Comparison of ENCODE assay signal across 8 cellular contexts in the genomic region with DNA sequence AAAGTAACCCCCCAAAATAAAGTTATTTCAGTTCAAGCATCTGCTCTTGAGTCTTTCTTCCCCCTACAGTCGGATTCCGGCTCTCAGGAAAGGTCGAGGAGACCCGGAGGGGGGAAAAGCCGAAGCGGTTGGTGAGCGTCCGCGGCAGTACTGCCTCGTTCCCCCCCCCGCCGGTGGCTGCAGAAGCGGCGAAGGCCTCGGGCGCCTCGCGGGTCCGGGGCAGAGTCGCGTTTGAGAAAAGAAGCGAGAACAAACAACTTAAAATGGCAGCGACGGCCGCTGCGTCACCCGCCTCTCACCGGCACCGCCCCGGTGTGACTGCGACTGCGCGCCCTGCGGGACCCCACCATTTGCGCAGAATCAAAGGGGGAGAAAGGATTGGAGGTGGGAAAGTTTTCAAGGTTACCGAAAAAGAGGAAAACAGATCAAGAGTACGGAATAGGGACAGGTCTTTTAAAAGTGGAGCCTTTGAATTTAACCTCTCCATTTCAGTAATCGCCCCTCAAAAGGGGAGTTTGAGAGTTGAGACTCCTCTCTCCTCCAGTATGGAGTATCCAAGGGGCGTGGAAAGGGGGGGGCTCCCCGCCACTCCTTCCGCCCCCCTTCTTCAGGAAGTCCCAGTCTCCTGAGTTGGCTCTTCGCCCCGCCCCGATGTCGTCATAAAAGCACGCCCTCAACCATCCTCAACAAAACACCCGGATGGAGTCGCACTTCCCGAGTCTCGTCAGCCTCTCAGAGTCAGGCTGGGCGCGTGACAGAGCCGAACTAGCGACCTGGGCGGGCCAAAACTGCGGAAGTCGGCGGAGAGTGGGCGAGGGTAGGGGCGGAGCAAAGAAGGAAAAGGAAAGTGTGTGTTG. TPM values are rescaled to one million over a fixed set of nuclear protein-coding genes. Genes with fewer than 3 reads are reported as not detected.
DNase-seq lines count a peak whose midpoint lies in the region; ATAC-seq, FAIRE-seq and TF ChIP-seq lines count a peak whose summit lies in the region.

No MANE protein-coding gene starts in this region.

- in situ Hi-C loops in Caki2 (cut with HindIII; ENCODE audit: low pct_unique_long_range_greater_than_20kb, low sequenced_read_pairs) = no loop called here

- H3K27me3 ChIP-seq in H1 (replicated peaks in 1 of 4; ENCODE audit: control insufficient read depth in 3 of 4, extremely low read depth in 1 of 4, insufficient read depth in 3 of 4, low read length in 3 of 4) = no peaks in the 10 kb centered on the region

- peak overlapping the region; percentile 84; the same call in 1 of the 2 replicates for H3K18ac ChIP-seq in H1 (ENCODE audit: extremely low read depth, low read length)

- TF ChIP-seq POLR2A in H1 (IDR thresholded peaks at IDR 0.05; ENCODE audit: control extremely low read depth in 1 of 2, low read depth in 2 of 2, low read length in 2 of 2) = peak; percentile 99

- peak overlapping the region; percentile 75; the same call in 1 of the 2 replicates for H2AFZ ChIP-seq in H1 (ENCODE audit: low read length)

- peak overlapping the region; percentile 86 for H2BK5ac ChIP-seq in H1 (ENCODE audit: low read depth, low read length)

- peak overlapping the region; percentile 100 for H3K27ac Mint-ChIP-seq in memory B cell

- H3K36me3 Mint-ChIP-seq in memory B cell = peaks cover 17% of the 10 kb centered on the region

- H3K14ac ChIP-seq in H1 (ENCODE audit: insufficient read length) = no peak overlapping the region

- peak overlapping the region; percentile 75; the same call in 1 of the 2 replicates for H2AK5ac ChIP-seq in H1 (ENCODE audit: low read depth, low read length)

- no peak for TF ChIP-seq CTCF in H1 (IDR thresholded peaks at IDR 0.05; ENCODE audit: control extremely low read depth in 1 of 3, insufficient read depth in 1 of 3, low read depth in 1 of 3, low read length in 3 of 3)

- H3K23me2 ChIP-seq in H1 (ENCODE audit: low read depth, low read length) = peaks cover 5% of the 10 kb centered on the region; the same call in 1 of the 2 replicates

- no peak for TF ChIP-seq RAD21 in H1 (IDR thresholded peaks at IDR 0.05 in 1 of 2, conservative IDR thresholded peaks at IDR 0.05 in 1 of 2; ENCODE audit: low read depth in 2 of 2, low read length in 2 of 2)

- 2% methylated on average over 37 of the region's 60 CpGs; no CpG with 5 or more reads in 1 of the 2 experiments for WGBS in H1 (ENCODE audit: extremely low coverage in 1 of 2, insufficient coverage in 1 of 2, insufficient read length in 1 of 2, insufficient replicate concordance in 2 of 2, low coverage in 1 of 2, low lambda C conversion rate in 2 of 2, missing lambda C conversion rate in 1 of 2), 2 experiments

- H3K9ac ChIP-seq in H1 (replicated peaks in 1 of 4; ENCODE audit: extremely low read depth in 1 of 4, low read depth in 3 of 4, low read length in 3 of 4) = peak overlapping the region; percentile 97 to 100 (median 98)

- 0 out of 2 replicates have a peak overlapping the region, but pooled peaks have one; percentile 72 for H2BK20ac ChIP-seq in H1 (ENCODE audit: low read length)

- no peaks in the 10 kb centered on the region for H3K9me3 Mint-ChIP-seq in memory B cell

- peak; percentile 81 for FAIRE-seq in H1 (lab: Jason Lieb, UNC)

- no peaks in the 10 kb centered on the region for H3K79me1 ChIP-seq in H1 (ENCODE audit: low read depth, low read length)

- no peak overlapping the region for H2BK120ac ChIP-seq in H1 (replicated peaks; ENCODE audit: low read depth, low read length)

- peak in 1 of 2 experiments; percentile 99; a peak in 2 of 3 replicates for TF ChIP-seq EP300 in H1 (IDR thresholded peaks at IDR 0.05; ENCODE audit: borderline replicate concordance in 1 of 2, low read depth in 2 of 2, low read length in 2 of 2)

- CTCF ChIA-PET in H1 (lab: Charles Lee; ENCODE audit: partially characterized antibody) = no interaction called here

- H3K27ac ChIP-seq in H1 (ENCODE audit: low read depth, low read length) = peak overlapping the region; percentile 94

- no peak overlapping the region for H2BK15ac ChIP-seq in H1 (ENCODE audit: low read length)

- peak overlapping the region; percentile 89 for H3K4me3 Mint-ChIP-seq in memory B cell

- no peak overlapping the region for H3K23ac ChIP-seq in H1 (ENCODE audit: insufficient read length)

- no peaks in the 10 kb centered on the region for H3K27me3 Mint-ChIP-seq in memory B cell

- H2BK12ac ChIP-seq in H1 (ENCODE audit: low read depth, low read length) = no peak overlapping the region; the same call in 1 of the 2 replicates

- H4K8ac ChIP-seq in H1 (ENCODE audit: extremely low read depth, insufficient read depth, low read length) = peak overlapping the region; percentile 98

- H3K79me2 ChIP-seq in H1 (ENCODE audit: control insufficient read depth in 1 of 2, insufficient read depth in 2 of 2, low read length in 2 of 2) = peaks cover 20 to 47% of the 10 kb centered on the region in 2 experiments

- no peaks in the 10 kb centered on the region for H3K9me3 ChIP-seq in H1 (ENCODE audit: insufficient read depth in 2 of 2, low read depth in 1 of 2, low read length in 1 of 2)

- peak overlapping the region; percentile 37 for H4K91ac ChIP-seq in H1 (replicated peaks; ENCODE audit: insufficient read length, low read length)

- POLR2A ChIA-PET in H1 (lab: Charles Lee; ENCODE audit: partially characterized antibody) = interaction anchor here (1.0 to 2.1 kb wide), 16 partner anchors 8 to 307 kb away, joined by 3 to 14 read pairs (median 4); a partner anchor contains a TSS

- H3K56ac ChIP-seq in H1 (replicated peaks; ENCODE audit: insufficient read length, low read depth, low read length) = peak overlapping the region; percentile 88

- H4K5ac ChIP-seq in H1 (ENCODE audit: insufficient read length, low read depth, low read length) = peak overlapping the region; percentile 7

- H3K4me1 Mint-ChIP-seq in memory B cell = peaks cover 19% of the 10 kb centered on the region

- ATAC-seq in GM21390 (IDR thresholded peaks at IDR 0.05; ENCODE audit: unreplicated experiment) = peak; percentile 86
- ATAC-seq in memory B cell (ENCODE audit: low read depth) = peak; percentile 75

- peaks cover 1 to 22% (median 5%) of the 10 kb centered on the region in 4 experiments; a peak in 7 of 8 replicates for H3K36me3 ChIP-seq in H1 (ENCODE audit: control insufficient read depth in 2 of 4, insufficient read depth in 4 of 4, low read length in 3 of 4)

- H3K4me2 ChIP-seq in H1 (ENCODE audit: insufficient read depth in 1 of 2, low read depth in 2 of 2, low read length in 2 of 2) = peak overlapping the region; percentile 90 to 96

- peaks cover 14 to 15% of the 10 kb centered on the region in 2 experiments for H4K20me1 ChIP-seq in H1 (replicated peaks in 1 of 2; ENCODE audit: control insufficient read depth in 1 of 2, insufficient read depth in 2 of 2, low read length in 2 of 2)

- peak overlapping the region; percentile 92 to 95 (median 92) for H3K4me3 ChIP-seq in H1 (ENCODE audit: extremely low read depth in 1 of 4, insufficient read depth in 2 of 4, low read depth in 3 of 4, low read length in 4 of 4)

- H3K4ac ChIP-seq in H1 (replicated peaks; ENCODE audit: insufficient read length, low read depth, low read length) = no peak overlapping the region

- H3K4me1 ChIP-seq in H1 (replicated peaks in 1 of 4; ENCODE audit: control insufficient read depth in 3 of 4, insufficient read depth in 4 of 4, low read length in 3 of 4) = peaks cover 0 to 3% (median 0%) of the 10 kb centered on the region in 4 experiments; a peak in 1 of 7 replicates

- DNase-seq in Caki2 (ENCODE audit: low read depth) = peak; percentile 100
- DNase-seq in HUDEP-2 (lab: John Stamatoyannopoulos, UW; ENCODE audit: unreplicated experiment in 76 of 76) = peak; percentile 87 to 100 (median 100)
- DNase-seq in NOMO-1 treated with dmso at 0.1 percent for 144 hours (lab: John Stamatoyannopoulos, UW; ENCODE audit: unreplicated experiment) = peak; percentile 99
- DNase-seq in activated CD8-positive, alpha-beta memory T cell treated with anti-CD3 and anti-CD28 coated beads, Interleukin-2, amount 50 U/mL, for 1 hour (ENCODE audit: extremely low read depth) = peak; percentile 100
- DNase-seq in H1 (ENCODE audit: low read depth in 1 of 2, low spot score in 2 of 2) = peak; percentile 97 to 99
- peak; percentile 94 to 99 for DNase-seq in memory B cell (ENCODE audit: low spot score in 2 of 2)
- peak; percentile 100 for DNase-seq in stimulated activated CD8-positive, alpha-beta memory T cell treated with anti-CD3 and anti-CD28 coated beads, Interleukin-12 subunit alpha, Interleukin-12 subunit beta, amount 100 ng/mL, for 1 hour (ENCODE audit: low read depth)

RNA-seq across cellular contexts. Expression of a gene that starts 1.9 kb away (rescaled TPM):
- 68.5 and 77.5 TPM in 2 replicates for total RNA-seq in Caki2 (2014; rRNA removed; shearing (Covaris generic); ENCODE audit: low replicate concordance)
- total RNA-seq in H1 (2021; fragmentation: NEBNext Ultra II Directional; extraction: Animal tissue kit (Norgen Biotek cat#: 25700)) = 100 and 101 TPM in 2 replicates
- 23.8 and 25.6 TPM in 2 replicates for polyA plus RNA-seq in H1 (2011; rRNA removed)
- polyA plus RNA-seq in H1 (2011; cell fraction: cytosol; rRNA removed) = 37.7 TPM
- polyA plus RNA-seq in H1 (2011; cell fraction: nucleus; rRNA removed) = 26.8 TPM
- polyA plus RNA-seq in H1 (2012, experiment 1 of 2) = 47.6 to 69.2 TPM (median 54.8 TPM) in 4 replicates
- 8.5 TPM for polyA plus RNA-seq in H1 (2012, experiment 2 of 2)
- polyA plus RNA-seq in H1 (2013, experiment 1 of 2) = 67.7 TPM
- polyA plus RNA-seq in H1 (2013, experiment 2 of 2) = 63.3 TPM
- 61.3 and 93.0 TPM in 2 replicates for polyA minus RNA-seq in H1 (2011; rRNA and poly(A)+ RNA removed)
- 41.5 TPM for polyA minus RNA-seq in H1 (2011; cell fraction: cytosol; rRNA and poly(A)+ RNA removed)
- 66.3 TPM for polyA minus RNA-seq in H1 (2011; cell fraction: nucleus; rRNA and poly(A)+ RNA removed)

RNA-seq across cellular contexts. Expression of a gene that starts 53.9 kb away (rescaled TPM):
- 121 and 134 TPM in 2 replicates for total RNA-seq in Caki2 (2014; rRNA removed; shearing (Covaris generic); ENCODE audit: low replicate concordance)
- 101 TPM in 2 replicates for total RNA-seq in H1 (2021; fragmentation: NEBNext Ultra II Directional; extraction: Animal tissue kit (Norgen Biotek cat#: 25700))
- 60.8 and 65.9 TPM in 2 replicates for polyA plus RNA-seq in H1 (2011; rRNA removed)
- polyA plus RNA-seq in H1 (2011; cell fraction: cytosol; rRNA removed) = 79.2 TPM
- polyA plus RNA-seq in H1 (2011; cell fraction: nucleus; rRNA removed) = 36.8 TPM
- polyA plus RNA-seq in H1 (2012, experiment 1 of 2) = 67.9 to 96.3 TPM (median 74.9 TPM) in 4 replicates
- polyA plus RNA-seq in H1 (2012, experiment 2 of 2) = 13.6 TPM
- 90.1 TPM for polyA plus RNA-seq in H1 (2013, experiment 1 of 2)
- polyA plus RNA-seq in H1 (2013, experiment 2 of 2) = 89.1 TPM
- polyA minus RNA-seq in H1 (2011; rRNA and poly(A)+ RNA removed) = 28.1 and 33.9 TPM in 2 replicates
- 34.9 TPM for polyA minus RNA-seq in H1 (2011; cell fraction: cytosol; rRNA and poly(A)+ RNA removed)
- polyA minus RNA-seq in H1 (2011; cell fraction: nucleus; rRNA and poly(A)+ RNA removed) = 50.7 TPM

RNA-seq across cellular contexts. Expression of a gene that starts 54.0 kb away (rescaled TPM):
- 56.4 and 85.2 TPM in 2 replicates for total RNA-seq in Caki2 (2014; rRNA removed; shearing (Covaris generic); ENCODE audit: low replicate concordance)
- 40.6 and 42.8 TPM in 2 replicates for total RNA-seq in H1 (2021; fragmentation: NEBNext Ultra II Directional; extraction: Animal tissue kit (Norgen Biotek cat#: 25700))
- 16.4 and 27.6 TPM in 2 replicates for polyA plus RNA-seq in H1 (2011; rRNA removed)
- 37.1 TPM for polyA plus RNA-seq in H1 (2011; cell fraction: cytosol; rRNA removed)
- polyA plus RNA-seq in H1 (2011; cell fraction: nucleus; rRNA removed) = 13.0 TPM
- polyA plus RNA-seq in H1 (2012, experiment 1 of 2) = 32.1 to 43.2 TPM (median 40.1 TPM) in 4 replicates
- polyA plus RNA-seq in H1 (2012, experiment 2 of 2) = 6.6 TPM
- polyA plus RNA-seq in H1 (2013, experiment 1 of 2) = 62.8 TPM
- polyA plus RNA-seq in H1 (2013, experiment 2 of 2) = 64.9 TPM
- polyA minus RNA-seq in H1 (2011; rRNA and poly(A)+ RNA removed) = 6.6 and 16.4 TPM in 2 replicates
- 7.2 TPM for polyA minus RNA-seq in H1 (2011; cell fraction: cytosol; rRNA and poly(A)+ RNA removed)
- polyA minus RNA-seq in H1 (2011; cell fraction: nucleus; rRNA and poly(A)+ RNA removed) = 7.5 TPM

RNA-seq across cellular contexts. Expression of a gene that starts 54.1 kb away (rescaled TPM):
- total RNA-seq in Caki2 (2014; rRNA removed; shearing (Covaris generic); ENCODE audit: low replicate concordance) = 230 and 231 TPM in 2 replicates
- 51.6 and 52.6 TPM in 2 replicates for total RNA-seq in H1 (2021; fragmentation: NEBNext Ultra II Directional; extraction: Animal tissue kit (Norgen Biotek cat#: 25700))
- 13.2 and 18.8 TPM in 2 replicates for polyA plus RNA-seq in H1 (2011; rRNA removed)
- polyA plus RNA-seq in H1 (2011; cell fraction: cytosol; rRNA removed) = 34.6 TPM
- 16.3 TPM for polyA plus RNA-seq in H1 (2011; cell fraction: nucleus; rRNA removed)
- polyA plus RNA-seq in H1 (2012, experiment 1 of 2) = 40.3 to 51.0 TPM (median 45.2 TPM) in 4 replicates
- 5.7 TPM for polyA plus RNA-seq in H1 (2012, experiment 2 of 2)
- 32.1 TPM for polyA plus RNA-seq in H1 (2013, experiment 1 of 2)
- polyA plus RNA-seq in H1 (2013, experiment 2 of 2) = 32.6 TPM
- polyA minus RNA-seq in H1 (2011; rRNA and poly(A)+ RNA removed) = 18.5 and 23.7 TPM in 2 replicates
- 27.1 TPM for polyA minus RNA-seq in H1 (2011; cell fraction: cytosol; rRNA and poly(A)+ RNA removed)
- 41.3 TPM for polyA minus RNA-seq in H1 (2011; cell fraction: nucleus; rRNA and poly(A)+ RNA removed)

Comparison
In these comparisons a context has a peak if more than half of its experiments do, and no peak if none do; other contexts are left out.
1. Peak in every context shown above with its lines: DNase-seq, ATAC-seq, H3K4me3 ChIP-seq and H3K27ac ChIP-seq.